In genomic region chr12:19546027-19546426, GRCh38 we compare ENCODE assay signal across 15 cellular contexts.
DNase-seq lines count a peak whose midpoint lies in the region; ATAC-seq, FAIRE-seq and TF ChIP-seq lines count a peak whose summit lies in the region.
"Had no signal": no experiment of that assay in that cellular context is flagged by ENCODE, and none has a peak within 500 bp of the region (broad histone marks: within the 10 kb centered on the region; RNA-seq: fewer than 3 reads in every experiment).

No MANE protein-coding gene starts in this region.

- H3K4me3 ChIP-seq in endothelial cell of umbilical vein (replicated peaks in 1 of 3; ENCODE audit: insufficient read depth in 1 of 3, low read depth in 1 of 3, low read length in 3 of 3), result peak overlapping the region in 1 of 3 experiments; percentile 22
- H3K4me3 ChIP-seq in stomach, result no peak overlapping the region
- no peak overlapping the region for H3K4me3 ChIP-seq in testis

- no peak for TF ChIP-seq EP300 in stomach (IDR thresholded peaks at IDR 0.05)

- CTCF ChIA-PET in endothelial cell of umbilical vein (lab: Charles Lee), result interaction anchor here (1.1 to 2.9 kb wide), 9 partner anchors 9 to 194 kb away, joined by 4 to 19 read pairs (median 6); no protein-coding TSS in a partner anchor

- H3K4me2 ChIP-seq in endothelial cell of umbilical vein (ENCODE audit: insufficient read depth, low read length), result peak overlapping the region; percentile 88

- ATAC-seq in left lobe of liver, result peak; percentile 57
- ATAC-seq: naive thymus-derived CD8-positive, alpha-beta T cell had no signal

- no peaks in the 10 kb centered on the region for H3K36me3 Mint-ChIP-seq in HFFc6 (ENCODE audit: low read depth)

- no peaks in the 10 kb centered on the region for H4K20me1 ChIP-seq in endothelial cell of umbilical vein (replicated peaks; ENCODE audit: control insufficient read depth, extremely low read depth, insufficient read depth, low read length)

- POLR2A ChIA-PET in endothelial cell of umbilical vein (lab: Charles Lee), result interaction anchor here (1.1 to 1.5 kb wide), 3 partner anchors 19 to 39 kb away, joined by 3 to 5 read pairs (median 4); no protein-coding TSS in a partner anchor

- H3K4me1 ChIP-seq in endothelial cell of umbilical vein (ENCODE audit: control insufficient read depth, extremely low read depth, insufficient read depth, low read length) (peaks cover 23% of the 10 kb centered on the region), stomach (peaks cover 5 to 20% (median 13%) of the 10 kb centered on the region in 4 donors), testis (peaks cover 20% of the 10 kb centered on the region)

- no peaks in the 10 kb centered on the region for H3K9me1 ChIP-seq in endothelial cell of umbilical vein (replicated peaks; ENCODE audit: control insufficient read depth, extremely low read depth, insufficient read depth, low read length)

- 62 to 86% (median 79%) methylated on average over 4 of the region's 4 CpGs for WGBS in stomach, 5 donors
- WGBS in testis, 2 donors, result 45 to 47% methylated on average over 4 of the region's 4 CpGs

- H3K27me3 Mint-ChIP-seq in HFFc6 (ENCODE audit: insufficient read depth), result no peaks in the 10 kb centered on the region
- H3K27me3 Mint-ChIP-seq: activated naive CD8-positive, alpha-beta T cell; CD4-positive, CD25-positive, alpha-beta regulatory T cell; naive thymus-derived CD8-positive, alpha-beta T cell had no signal

- peak overlapping the region; percentile 84 for H3K27ac ChIP-seq in endothelial cell of umbilical vein (ENCODE audit: insufficient read depth, low read depth, low read length)
- H3K27ac ChIP-seq in stomach, result peak overlapping the region in 3 of 5 donors; percentile 49 to 66 (median 54)
- H3K27ac ChIP-seq in testis, result peak overlapping the region in 1 of 2 donors; percentile 73

- intact Hi-C loops in endothelial cell of umbilical vein (cut with micrococcal nuclease) (no loop called here), stomach (cut with DNase I; ENCODE audit: low total_unique reads) (no loop called here), testis (cut with DNase I; ENCODE audit: low total_unique reads) (no loop called here)

- peaks cover 50% of the 10 kb centered on the region for H3K4me1 Mint-ChIP-seq in HFFc6 (ENCODE audit: low read depth)

- dilution Hi-C loops in endothelial cell of umbilical vein (cut with MboI; ENCODE audit: extremely low pct_ligation_motif_present, low sequenced_read_pairs), result no loop called here

- H3K27me3 ChIP-seq in endothelial cell of umbilical vein (ENCODE audit: control insufficient read depth in 2 of 2, insufficient read depth in 2 of 2, low read length in 2 of 2), result no peaks in the 10 kb centered on the region
- no peaks in the 10 kb centered on the region for H3K27me3 ChIP-seq in stomach
- H3K27me3 ChIP-seq in testis, result no peaks in the 10 kb centered on the region

- FAIRE-seq in endothelial cell of umbilical vein (lab: Jason Lieb, UNC), result peak; percentile 70

- H3K9me3 ChIP-seq in endothelial cell of umbilical vein (replicated peaks; ENCODE audit: control insufficient read depth, insufficient read depth, low read length) (no peaks in the 10 kb centered on the region), stomach (no peaks in the 10 kb centered on the region), testis (no peaks in the 10 kb centered on the region)

- TF ChIP-seq CTCF in HFFc6 (IDR thresholded peaks at IDR 0.05) (no peak), endothelial cell of umbilical vein (IDR thresholded peaks at IDR 0.05; ENCODE audit: extremely low read depth in 1 of 2, insufficient read depth in 1 of 2, low read depth in 1 of 2, low read length in 2 of 2) (no peak), stomach (IDR thresholded peaks at IDR 0.05) (no peak), testis (IDR thresholded peaks at IDR 0.05) (no peak)

- BruUV-seq in endothelial cell of umbilical vein (replicated peaks; lab: Mats Ljungman, UMichigan), result TSS peak; percentile 40

- no peaks in the 10 kb centered on the region for H3K79me2 ChIP-seq in endothelial cell of umbilical vein (ENCODE audit: control insufficient read depth, insufficient read depth, low read length)

- H3K36me3 ChIP-seq in endothelial cell of umbilical vein (ENCODE audit: control insufficient read depth in 2 of 2, extremely low read depth in 1 of 2, insufficient read depth in 2 of 2, low read length in 2 of 2) (no peaks in the 10 kb centered on the region), stomach (no peaks in the 10 kb centered on the region), testis (ENCODE audit: low read depth, missing control alignments) (no peaks in the 10 kb centered on the region)

- peak overlapping the region; percentile 86 for H3K4me3 Mint-ChIP-seq in HFFc6
- H3K4me3 Mint-ChIP-seq: activated naive CD8-positive, alpha-beta T cell; CD4-positive, CD25-positive, alpha-beta regulatory T cell; naive thymus-derived CD8-positive, alpha-beta T cell had no signal

- no peaks in the 10 kb centered on the region for H3K9me3 Mint-ChIP-seq in HFFc6
- H3K9me3 Mint-ChIP-seq: CD4-positive, CD25-positive, alpha-beta regulatory T cell had no signal

- peak; percentile 9 for DNase-seq in HFFc6
- DNase-seq in endothelial cell of umbilical vein (ENCODE audit: low read depth, low spot score), result peak; percentile 71
- no peak for DNase-seq in left lobe of liver (ENCODE audit: low spot score)
- DNase-seq in stomach, result no peak
- no peak for DNase-seq in DMS153 (lab: John Stamatoyannopoulos, UW)
- DNase-seq in testis, result no peak
- no peak for DNase-seq in activated T-cell treated with anti-CD3 and anti-CD28 coated beads for 4 hours
- DNase-seq in NCI-H82 treated with DMSO at 0.1 percent for 48 hours (lab: John Stamatoyannopoulos, UW; ENCODE audit: unreplicated experiment), result no peak
- DNase-seq: CD4-positive, CD25-positive, alpha-beta regulatory T cell; naive thymus-derived CD8-positive, alpha-beta T cell; NCI-H1694; NCI-H774; SIG-M5; stimulated activated CD4-positive, alpha-beta T cell treated with anti-CD3 and anti-CD28 coated beads, Interleukin-15, amount 100 ng/mL, for 24 hours had no signal

- H3K27ac Mint-ChIP-seq in HFFc6, result peak overlapping the region; percentile 83
- H3K27ac Mint-ChIP-seq: activated naive CD8-positive, alpha-beta T cell had no signal

- H3K9ac ChIP-seq in endothelial cell of umbilical vein (replicated peaks; ENCODE audit: extremely low read depth, insufficient read depth, low read length), result peak overlapping the region; percentile 69

- no peak for TF ChIP-seq POLR2A in endothelial cell of umbilical vein (IDR thresholded peaks at IDR 0.05; ENCODE audit: low read depth, low read length)
- TF ChIP-seq POLR2A in stomach (IDR thresholded peaks at IDR 0.05), result no peak
- no peak for TF ChIP-seq POLR2A in testis (IDR thresholded peaks at IDR 0.05)

- peak overlapping the region; percentile 9 for H2AFZ ChIP-seq in endothelial cell of umbilical vein (ENCODE audit: low read depth, low read length)

TF ChIP-seq in endothelial cell of umbilical vein, 7 proteins besides CTCF, POLR2A, EP300 and RAD21:
- TF ChIP-seq FOS (IDR thresholded peaks at IDR 0.05; ENCODE audit: borderline replicate concordance, insufficient read depth, low read length) (no peak), POLR2AphosphoS5 (IDR thresholded peaks at IDR 0.05; ENCODE audit: insufficient read depth, low read depth, low read length) (no peak), MYC (IDR thresholded peaks at IDR 0.05; ENCODE audit: low read depth, low read length) (no peak), JUN (IDR thresholded peaks at IDR 0.05; ENCODE audit: borderline replicate concordance, insufficient read depth, insufficient read length, low read depth) (no peak), EZH2 (IDR thresholded peaks at IDR 0.05; ENCODE audit: borderline replicate concordance, low read depth, low read length, severe bottlenecking) (no peak), MAX (IDR thresholded peaks at IDR 0.05; ENCODE audit: insufficient read depth, insufficient read length) (no peak), GATA2 (IDR thresholded peaks at IDR 0.05; ENCODE audit: insufficient read depth, insufficient read length, low read depth, low read length) (no peak)

Comparison
In these comparisons a context has a peak if more than half of its experiments do, and no peak if none do; other contexts are left out.
1. DNase-seq: peak in HFFc6 (single experiment) and endothelial cell of umbilical vein (single experiment); none in left lobe of liver (single experiment), stomach (single experiment), DMS153 (single experiment), testis (single experiment), activated T-cell treated with anti-CD3 and anti-CD28 coated beads for 4 hours (single experiment) and NCI-H82 treated with DMSO at 0.1 percent for 48 hours (single experiment).